ENCODE assay signal across 8 cellular contexts in genomic region chr20:62791301-62792181, GRCh38. TPM values are rescaled to one million over a fixed set of nuclear protein-coding genes. Genes with fewer than 3 reads are reported as not detected.
DNase-seq lines count a peak whose midpoint lies in the region; ATAC-seq and TF ChIP-seq lines count a peak whose summit lies in the region.

No MANE protein-coding gene starts in this region.

- H3K9me3 Mint-ChIP-seq in activated naive CD8-positive, alpha-beta T cell treated with anti-CD3 and anti-CD28 coated beads, Interleukin-2, amount 50 U/mL, for 24 hours, result no peaks in the 10 kb centered on the region

- H3K27me3 Mint-ChIP-seq in activated naive CD8-positive, alpha-beta T cell treated with anti-CD3 and anti-CD28 coated beads, Interleukin-2, amount 50 U/mL, for 24 hours, result no peaks in the 10 kb centered on the region

- intact Hi-C loops in heart right ventricle (cut with DNase I), result loop anchor here in 9 of 10 donors (1.0 to 10.0 kb wide), 10 partner anchors 123 to 387 kb away; partner anchors contain the start of gene CABLES2 (in 2 of the 9)

- H3K27ac ChIP-seq in heart right ventricle, result peak overlapping the region in 1 of 10 donors; percentile 4

- peak; percentile 62 for DNase-seq in NCI-H146 treated with DMSO at 0.1 percent for 48 hours (lab: John Stamatoyannopoulos, UW; ENCODE audit: unreplicated experiment)
- peak; percentile 87 to 94 for DNase-seq in SW 1271 (lab: John Stamatoyannopoulos, UW)
- DNase-seq in activated naive CD8-positive, alpha-beta T cell treated with anti-CD3 and anti-CD28 coated beads, Interleukin-2, amount 50 U/mL, for 24 hours, result peak; percentile 79
- peak; percentile 73 to 84 for DNase-seq in heart right ventricle
- peak; percentile 87 for DNase-seq in putamen (ENCODE audit: low spot score)

- no peak overlapping the region for H3K4me3 ChIP-seq in heart right ventricle

- H3K4me1 Mint-ChIP-seq in activated naive CD8-positive, alpha-beta T cell treated with anti-CD3 and anti-CD28 coated beads, Interleukin-2, amount 50 U/mL, for 24 hours, result peaks cover 42% of the 10 kb centered on the region

- TF ChIP-seq CTCF in GM12872 (IDR thresholded peaks at IDR 0.05; ENCODE audit: insufficient read depth, low read depth, low read length), result peak; percentile 95
- TF ChIP-seq CTCF in heart right ventricle (IDR thresholded peaks at IDR 0.05), result peak; percentile 77 to 96 (median 91)

- H3K36me3 ChIP-seq in heart right ventricle, result no peaks in the 10 kb centered on the region

- peak; percentile 37 for ATAC-seq in activated naive CD8-positive, alpha-beta T cell treated with anti-CD3 and anti-CD28 coated beads, Interleukin-2, amount 50 U/mL, for 24 hours
- ATAC-seq in heart right ventricle (peak in 6 of 8 donors; percentile 2 to 33 (median 20)), GM21360 (IDR thresholded peaks at IDR 0.05; ENCODE audit: unreplicated experiment) (no peak), GM21786 (IDR thresholded peaks at IDR 0.05; ENCODE audit: unreplicated experiment) (no peak)

- H3K4me3 Mint-ChIP-seq in activated naive CD8-positive, alpha-beta T cell treated with anti-CD3 and anti-CD28 coated beads, Interleukin-2, amount 50 U/mL, for 24 hours, result no peak overlapping the region

- no peaks in the 10 kb centered on the region for H3K27me3 ChIP-seq in heart right ventricle

- H3K27ac Mint-ChIP-seq in activated naive CD8-positive, alpha-beta T cell treated with anti-CD3 and anti-CD28 coated beads, Interleukin-2, amount 50 U/mL, for 24 hours, result peak overlapping the region; percentile 53

- no peaks in the 10 kb centered on the region for H3K36me3 Mint-ChIP-seq in activated naive CD8-positive, alpha-beta T cell treated with anti-CD3 and anti-CD28 coated beads, Interleukin-2, amount 50 U/mL, for 24 hours (ENCODE audit: low read depth)

- 29 to 31% methylated on average over 23 of the region's 23 CpGs for WGBS in heart right ventricle, 2 donors

- peaks cover 0 to 37% (median 27%) of the 10 kb centered on the region in 9 donors for H3K4me1 ChIP-seq in heart right ventricle

- no peaks in the 10 kb centered on the region for H3K9me3 ChIP-seq in heart right ventricle

RNA-seq across cellular contexts. Expression of gene MRGBP, which starts 4.7 kb away (rescaled TPM):
- total RNA-seq in heart right ventricle, result 1 to 10 TPM; 6.8 to 10.0 (median 8.1) TPM
- polyA plus RNA-seq in heart right ventricle, result 10 to 100 TPM in 1 of 2 donors, 1 to 10 TPM in 1; 6.5 to 10.8 TPM

RNA-seq across cellular contexts. Expression of gene OGFR, which starts 13.1 kb away (rescaled TPM):
- total RNA-seq in heart right ventricle, result 10 to 100 TPM; 13.0 to 37.5 (median 16.8) TPM
- 10 to 100 TPM; 17.7 to 34.5 TPM for polyA plus RNA-seq in heart right ventricle

RNA-seq across cellular contexts. Expression of gene COL9A3, which starts 25.3 kb away (rescaled TPM):
- 1 to 10 TPM in 8 of 10 donors, under 1 TPM in 2; 0.45 to 3.6 (median 1.8) TPM for total RNA-seq in heart right ventricle
- 10 to 100 TPM in 1 of 2 donors, 1 to 10 TPM in 1; 4.5 to 15.2 TPM for polyA plus RNA-seq in heart right ventricle

Comparison
In these comparisons a context has a peak if more than half of its experiments do, and no peak if none do; other contexts are left out.
1. ATAC-seq: peak in activated naive CD8-positive, alpha-beta T cell treated with anti-CD3 and anti-CD28 coated beads, Interleukin-2, amount 50 U/mL, for 24 hours (single experiment) and heart right ventricle (6 of 8); none in GM21360 (single experiment) and GM21786 (single experiment).
2. Peak in every context shown above with its lines, with median percentiles within 50 percentile points of each other: DNase-seq.